In the genomic region with DNA sequence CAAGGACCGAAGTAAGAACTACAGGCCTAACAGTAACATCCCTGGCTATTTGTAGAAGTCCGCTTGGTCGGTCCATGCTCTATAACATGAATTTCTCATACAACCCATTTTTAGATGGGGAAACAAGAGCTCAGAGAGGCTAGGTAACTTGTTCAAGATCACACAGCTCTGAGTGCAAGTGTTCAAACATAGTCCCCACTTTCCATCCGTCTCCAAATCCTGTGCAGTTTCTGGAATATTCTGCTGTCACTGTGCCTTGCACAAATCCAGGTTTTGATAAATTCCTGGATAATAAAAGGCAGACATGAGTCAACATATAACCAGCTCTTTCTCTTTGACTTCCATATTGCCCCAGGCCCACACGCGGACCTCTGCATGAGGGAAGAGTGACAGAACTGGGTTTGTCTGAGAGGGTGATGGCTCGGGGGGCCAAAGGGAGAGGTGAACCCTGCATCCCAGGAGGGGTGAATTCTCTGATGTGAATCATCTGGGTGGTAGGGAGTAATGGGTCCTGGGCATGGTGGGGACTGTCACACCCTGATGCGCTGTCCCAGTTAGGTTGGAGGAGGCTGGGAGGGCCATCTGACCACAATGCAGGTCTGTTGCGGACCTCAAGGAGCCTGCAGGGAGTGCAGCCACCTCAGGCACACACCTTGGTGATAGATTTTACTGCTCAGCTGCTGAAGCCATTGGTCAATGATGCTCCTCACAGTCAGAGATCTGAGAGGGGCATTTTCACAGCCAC, we compare ENCODE assay signal across 25 cellular contexts.
A peak's percentile ranks its signal among the peaks of the same experiment; 100 is the strongest.
DNase-seq lines count a peak whose midpoint lies in the region; ATAC-seq and TF ChIP-seq lines count a peak whose summit lies in the region.
"Had no signal": no experiment of that assay in that cellular context is flagged by ENCODE, and none has a peak within 500 bp of the region (broad histone marks: within the 10 kb centered on the region; RNA-seq: fewer than 3 reads in every experiment).

No MANE protein-coding gene starts in this region.

- no peak overlapping the region for H3K27ac ChIP-seq in testis
- H3K27ac ChIP-seq in mesendoderm (ENCODE audit: low read depth, low read length) = no peak overlapping the region
- H3K27ac ChIP-seq: gastroesophageal sphincter, hepatocyte, ovary, thoracic aorta had no signal

- no peak for TF ChIP-seq CTCF in testis (IDR thresholded peaks at IDR 0.05)

- no peaks in the 10 kb centered on the region for H3K79me1 ChIP-seq in mesendoderm (ENCODE audit: low read length)

- H2AK5ac ChIP-seq in mesendoderm (ENCODE audit: low read length) = no peak overlapping the region

- no peak overlapping the region for H2BK15ac ChIP-seq in mesendoderm (replicated peaks; ENCODE audit: low read depth)

- WGBS in testis, 2 donors = 92 to 93% methylated on average over 8 to 9 of the region's 9 CpGs
- WGBS in mesendoderm (ENCODE audit: extremely low coverage, insufficient coverage, low lambda C conversion rate) = no CpG with 5 or more reads among the region's 9 CpGs

- H2BK120ac ChIP-seq in mesendoderm (ENCODE audit: low read depth, low read length) = no peak overlapping the region

- no peaks in the 10 kb centered on the region for H3K27me3 Mint-ChIP-seq in IgD-negative memory B cell

- H3K18ac ChIP-seq in mesendoderm (ENCODE audit: low read length) = no peak overlapping the region

- H3K9ac ChIP-seq in mesendoderm (ENCODE audit: low read length) = no peak overlapping the region

- peaks cover 21 to 33% (median 30%) of the 10 kb centered on the region in 3 donors for H3K4me1 Mint-ChIP-seq in IgD-negative memory B cell
- H3K4me1 Mint-ChIP-seq: activated CD4-positive, alpha-beta T cell treated with anti-CD3 and anti-CD28 coated beads for 36 hours had no signal

- H3K4me2 ChIP-seq in mesendoderm (ENCODE audit: low read length) = no peak overlapping the region
- H3K4me2 ChIP-seq: hepatocyte had no signal

- H3K27ac Mint-ChIP-seq in IgD-negative memory B cell = peak overlapping the region; percentile 80 to 94 (median 88)
- H3K27ac Mint-ChIP-seq: activated CD4-positive, alpha-beta T cell treated with anti-CD3 and anti-CD28 coated beads for 36 hours; activated naive CD4-positive, alpha-beta T cell treated with anti-CD3 and anti-CD28 coated beads, Interleukin-2, amount 10 ng/mL, durations not matched to agents 7 days and 5 days; activated T-cell treated with anti-CD3 and anti-CD28 coated beads, Interleukin-2, amount 50 U/mL, for 72 hours; nephron progenitor cell had no signal

- H3K27me3 ChIP-seq in H7 (ENCODE audit: control insufficient read depth, insufficient read depth, low read length) (no peaks in the 10 kb centered on the region), testis (no peaks in the 10 kb centered on the region), mesendoderm (ENCODE audit: insufficient read depth, low read length, poor library complexity) (no peaks in the 10 kb centered on the region)
- H3K27me3 ChIP-seq: gastroesophageal sphincter, hepatocyte, ovary had no signal

- H3K9me3 ChIP-seq in testis = no peaks in the 10 kb centered on the region
- H3K9me3 ChIP-seq: gastroesophageal sphincter, ovary, thoracic aorta had no signal

- no peaks in the 10 kb centered on the region for H3K79me2 ChIP-seq in mesendoderm (ENCODE audit: control insufficient read depth, insufficient read depth, low read length)
- H3K79me2 ChIP-seq: hepatocyte had no signal

- H3K56ac ChIP-seq in mesendoderm (ENCODE audit: low read length) = no peak overlapping the region

- H4K5ac ChIP-seq in mesendoderm (ENCODE audit: low read length) = no peak overlapping the region

- no peak overlapping the region for H3K4ac ChIP-seq in mesendoderm (ENCODE audit: low read depth, low read length)

- no peaks in the 10 kb centered on the region for H3K36me3 ChIP-seq in H7 (replicated peaks; ENCODE audit: control insufficient read depth, insufficient read depth, low read length)
- H3K36me3 ChIP-seq in testis (ENCODE audit: low read depth, missing control alignments) = no peaks in the 10 kb centered on the region
- H3K36me3 ChIP-seq in mesendoderm (ENCODE audit: control insufficient read depth, insufficient read depth, low read length) = no peaks in the 10 kb centered on the region
- H3K36me3 ChIP-seq: ovary, thoracic aorta had no signal

- H3K4me1 ChIP-seq in testis (no peaks in the 10 kb centered on the region), mesendoderm (ENCODE audit: control insufficient read depth, low read depth, low read length) (peaks cover 2% of the 10 kb centered on the region)

- H3K9me3 Mint-ChIP-seq in IgD-negative memory B cell = no peaks in the 10 kb centered on the region
- H3K9me3 Mint-ChIP-seq: activated naive CD4-positive, alpha-beta T cell treated with anti-CD3 and anti-CD28 coated beads, Interleukin-2, amount 10 ng/mL, durations not matched to agents 7 days and 5 days; activated T-cell treated with anti-CD3 and anti-CD28 coated beads, Interleukin-2, amount 50 U/mL, for 72 hours; brain; nephron progenitor cell had no signal

- no peak for ATAC-seq in left lobe of liver
- ATAC-seq: activated CD4-positive, alpha-beta T cell treated with anti-CD3 and anti-CD28 coated beads for 36 hours; activated T-cell treated with anti-CD3 and anti-CD28 coated beads, Interleukin-2, amount 50 U/mL, for 72 hours; gastroesophageal sphincter; stimulated activated naive CD8-positive, alpha-beta T cell treated with anti-CD3 and anti-CD28 coated beads, Interleukin-15, Interleukin-2, amounts not matched to agents 100 U/mL and 50 U/mL, for 24 hours had no signal

- no peaks in the 10 kb centered on the region for H3K36me3 Mint-ChIP-seq in IgD-negative memory B cell
- H3K36me3 Mint-ChIP-seq: activated naive CD4-positive, alpha-beta T cell treated with anti-CD3 and anti-CD28 coated beads, Interleukin-2, amount 10 ng/mL, durations not matched to agents 7 days and 5 days; brain had no signal

- H3K4me3 ChIP-seq in H7 (ENCODE audit: insufficient read depth, low read depth, low read length) = no peak overlapping the region
- no peak overlapping the region for H3K4me3 ChIP-seq in testis
- H3K4me3 ChIP-seq in mesendoderm (ENCODE audit: low read length) = no peak overlapping the region
- H3K4me3 ChIP-seq: gastroesophageal sphincter, hepatocyte, lung, ovary, thoracic aorta had no signal

- no peak for TF ChIP-seq POLR2A in testis (IDR thresholded peaks at IDR 0.05)

- H3K23ac ChIP-seq in mesendoderm (ENCODE audit: low read length) = no peak overlapping the region

- DNase-seq in H7 (peak; percentile 1), left lobe of liver (ENCODE audit: low spot score) (peak; percentile 29), testis (peak; percentile 9), NCI-H128 (lab: John Stamatoyannopoulos, UW; ENCODE audit: unreplicated experiment) (no peak), mesendoderm (no peak)
- DNase-seq in activated CD4-positive, alpha-beta T cell treated with anti-CD3 and anti-CD28 coated beads for 1 hour = no peak
- DNase-seq: activated CD4-positive, alpha-beta T cell treated with anti-CD3 and anti-CD28 coated beads for 36 hours; activated naive CD4-positive, alpha-beta T cell treated with anti-CD3 and anti-CD28 coated beads, Interleukin-2, amount 10 ng/mL, durations not matched to agents 7 days and 5 days; activated T-cell treated with anti-CD3 and anti-CD28 coated beads, Interleukin-2, amount 50 U/mL, for 72 hours; amniotic stem cell; cerebellar nuclear complex; NCI-H1092; NCI-H1694 treated with DMSO at 0.1 percent for 48 hours; NCI-H446 treated with DMSO at 0.1 percent for 48 hours; NCI-H82; nephron progenitor cell; stimulated activated naive CD8-positive, alpha-beta T cell treated with anti-CD3 and anti-CD28 coated beads, Interleukin-15, Interleukin-2, amounts not matched to agents 100 U/mL and 50 U/mL, for 24 hours had no signal

- H3K4me3 Mint-ChIP-seq in IgD-negative memory B cell = peak overlapping the region in 1 of 4 donors; percentile 73
- H3K4me3 Mint-ChIP-seq: activated CD4-positive, alpha-beta T cell treated with anti-CD3 and anti-CD28 coated beads for 36 hours; activated naive CD4-positive, alpha-beta T cell treated with anti-CD3 and anti-CD28 coated beads, Interleukin-2, amount 10 ng/mL, durations not matched to agents 7 days and 5 days; activated T-cell treated with anti-CD3 and anti-CD28 coated beads, Interleukin-2, amount 50 U/mL, for 72 hours; brain; CD14-positive monocyte; nephron progenitor cell had no signal

- intact Hi-C loops in testis (cut with DNase I; ENCODE audit: low total_unique reads) = no loop called here

- no peak overlapping the region for H4K8ac ChIP-seq in mesendoderm (ENCODE audit: low read depth, low read length)

- no peak overlapping the region for H2BK5ac ChIP-seq in mesendoderm (ENCODE audit: low read length)

Comparison
In these comparisons a context has a peak if more than half of its experiments do, and no peak if none do; other contexts are left out.
1. DNase-seq: peak in H7 (single experiment), left lobe of liver (single experiment) and testis (single experiment); none in NCI-H128 (single experiment), activated CD4-positive, alpha-beta T cell treated with anti-CD3 and anti-CD28 coated beads for 1 hour (single experiment) and mesendoderm (single experiment).